Comparison of ENCODE assay signal across 18 cellular contexts in the genomic region with DNA sequence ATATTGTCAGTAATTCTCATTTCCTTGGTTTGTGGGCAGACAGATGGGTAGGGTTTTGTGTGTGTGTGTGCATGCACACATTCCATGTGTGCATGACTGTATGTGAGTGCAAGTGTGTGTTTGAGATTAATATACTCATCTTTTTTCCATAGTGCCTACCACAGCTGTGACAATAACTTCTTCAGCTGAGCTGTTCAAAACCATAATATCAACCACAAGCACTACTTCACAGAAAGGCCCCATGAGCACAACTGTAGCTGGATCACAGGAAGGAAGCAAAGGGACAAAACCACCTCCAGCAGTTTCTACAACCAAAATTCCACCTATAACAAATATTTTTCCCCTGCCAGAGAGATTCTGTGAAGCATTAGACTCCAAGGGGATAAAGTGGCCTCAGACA.
"Had no signal": no experiment of that assay in that cellular context is flagged by ENCODE, and none has a peak within 500 bp of the region (broad histone marks: within the 10 kb centered on the region; RNA-seq: fewer than 3 reads in every experiment).

No MANE protein-coding gene starts in this region.

- H3K27ac Mint-ChIP-seq: activated T-cell treated with anti-CD3 and anti-CD28 coated beads, Interleukin-2, amount 50 U/mL, for 24 hours; memory B cell; natural killer cell treated with Interleukin-12 subunit alpha and Interleukin-12 subunit beta and Interleukin-15 and Interleukin-18, amount 100 ng/mL, for 72 hours had no signal

- H3K36me3 ChIP-seq: prostate gland, transverse colon, vagina had no signal

- H3K9me3 ChIP-seq: esophagus muscularis mucosa, left ventricle myocardium inferior, prostate gland, transverse colon, vagina had no signal

- H3K4me3 ChIP-seq: esophagus muscularis mucosa, prostate gland, smooth muscle cell, transverse colon, vagina had no signal

- DNase-seq: activated CD4-positive, alpha-beta T cell treated with anti-CD3 and anti-CD28 coated beads, Interleukin-2, amount 50 U/mL, for 48 hours; activated naive CD4-positive, alpha-beta T cell treated with anti-CD3 and anti-CD28 coated beads, Interleukin-2, amount 50 U/mL, for 16 hours; activated T-cell treated with anti-CD3 and anti-CD28 coated beads, Interleukin-2, amount 50 U/mL, for 24 hours; foreskin fibroblast; left ventricle myocardium inferior; right cardiac atrium; stimulated activated CD4-positive, alpha-beta T cell treated with anti-CD3 and anti-CD28 coated beads, Interleukin-4, amount 100 ng/mL, for 4 hours; stimulated activated CD8-positive, alpha-beta memory T cell treated with anti-CD3 and anti-CD28 coated beads, Interleukin-4, amount 100 ng/mL, for 48 hours; stimulated activated naive CD4-positive, alpha-beta T cell treated with Interleukin-2 at 50 U/mL for 16 hours; substantia nigra; T1000; transverse colon had no signal

- H3K27me3 Mint-ChIP-seq: activated T-cell treated with anti-CD3 and anti-CD28 coated beads, Interleukin-2, amount 50 U/mL, for 24 hours; memory B cell; natural killer cell treated with Interleukin-12 subunit alpha and Interleukin-12 subunit beta and Interleukin-15 and Interleukin-18, amount 100 ng/mL, for 72 hours had no signal

- H3K36me3 Mint-ChIP-seq: memory B cell; natural killer cell treated with Interleukin-12 subunit alpha and Interleukin-12 subunit beta and Interleukin-15 and Interleukin-18, amount 100 ng/mL, for 72 hours had no signal

- H3K27ac ChIP-seq: esophagus muscularis mucosa, left ventricle myocardium inferior, prostate gland, transverse colon, vagina had no signal

- H3K27me3 ChIP-seq: esophagus muscularis mucosa, transverse colon, vagina had no signal

- H3K4me1 Mint-ChIP-seq: memory B cell had no signal

- H3K9me3 Mint-ChIP-seq: memory B cell had no signal

- H3K4me2 ChIP-seq: smooth muscle cell had no signal

- H3K4me3 Mint-ChIP-seq: activated T-cell treated with anti-CD3 and anti-CD28 coated beads, Interleukin-2, amount 50 U/mL, for 24 hours; memory B cell; natural killer cell treated with Interleukin-12 subunit alpha and Interleukin-12 subunit beta and Interleukin-15 and Interleukin-18, amount 100 ng/mL, for 72 hours had no signal

- H3K4me1 ChIP-seq: prostate gland had no signal
